8 cellular contexts compared by ENCODE assay signal in the genomic region with DNA sequence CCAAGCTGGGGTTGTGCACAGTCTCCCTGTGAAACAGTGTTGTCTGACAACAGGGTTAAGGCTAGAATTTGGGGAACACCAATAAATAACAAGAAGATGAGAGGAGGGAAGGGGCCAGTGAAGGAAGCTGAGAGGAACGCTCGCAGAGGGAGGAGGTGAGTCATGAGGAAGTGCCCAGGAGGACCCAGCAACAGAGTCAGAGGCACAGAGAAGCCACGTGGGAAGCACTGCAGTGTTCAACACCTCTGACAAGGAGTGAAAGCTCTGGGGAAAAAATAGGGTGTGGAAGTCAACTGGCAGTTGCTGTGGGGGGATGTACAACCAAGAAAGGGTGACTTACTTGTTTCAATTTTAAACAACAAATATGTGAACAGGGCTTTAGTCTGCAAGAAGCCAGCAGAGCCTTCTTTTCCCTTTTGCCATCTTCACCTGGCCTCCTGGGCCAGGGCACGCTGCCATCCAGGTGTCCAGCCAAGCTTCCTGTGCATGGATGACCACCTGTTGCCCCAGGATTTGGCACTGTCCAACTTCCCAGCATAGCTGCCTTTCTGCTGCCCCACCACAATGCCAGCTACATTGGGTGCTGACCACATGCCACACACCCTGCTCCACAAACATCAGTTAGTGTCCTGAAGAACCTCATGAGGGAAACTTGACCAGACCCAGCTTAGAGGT.
DNase-seq lines count a peak whose midpoint lies in the region; ATAC-seq, FAIRE-seq and TF ChIP-seq lines count a peak whose summit lies in the region.

No MANE protein-coding gene starts in this region.

- H3K36me3 Mint-ChIP-seq in stimulated activated naive B cell treated with anti-CD40 and anti-IgM and Interleukin-4, amounts not matched to agents 10 μg/mL and 1 μg/mL and 100 μg/mL, for 72 hours = peaks cover 0 to 5% of the 10 kb centered on the region in 2 donors

- H3K4me3 Mint-ChIP-seq in stimulated activated naive B cell treated with anti-CD40 and anti-IgM and Interleukin-4, amounts not matched to agents 10 μg/mL and 1 μg/mL and 100 μg/mL, for 72 hours = peak overlapping the region; percentile 24 to 36

- H3K27me3 Mint-ChIP-seq in stimulated activated naive B cell treated with anti-CD40 and anti-IgM and Interleukin-4, amounts not matched to agents 10 μg/mL and 1 μg/mL and 100 μg/mL, for 72 hours = peaks cover 0 to 4% of the 10 kb centered on the region in 2 donors

- H3K36me3 ChIP-seq in keratinocyte (ENCODE audit: control insufficient read depth in 2 of 2, extremely low read depth in 1 of 2, insufficient read depth in 2 of 2, low read length in 2 of 2) = no peaks in the 10 kb centered on the region
- H3K36me3 ChIP-seq in uterus = no peaks in the 10 kb centered on the region
- H3K36me3 ChIP-seq in SJCRH30 = no peaks in the 10 kb centered on the region

- peak overlapping the region; percentile 63 for H3K27ac Mint-ChIP-seq in stimulated activated naive B cell treated with anti-CD40 and anti-IgM and Interleukin-4, amounts not matched to agents 10 μg/mL and 1 μg/mL and 100 μg/mL, for 72 hours

- H3K9me3 Mint-ChIP-seq in stimulated activated naive B cell treated with anti-CD40 and anti-IgM and Interleukin-4, amounts not matched to agents 10 μg/mL and 1 μg/mL and 100 μg/mL, for 72 hours = no peaks in the 10 kb centered on the region

- H3K9ac ChIP-seq in keratinocyte (ENCODE audit: control insufficient read depth, extremely low read depth, insufficient read depth, low read length) = no peak overlapping the region

- intact Hi-C loops in uterus (cut with DNase I; ENCODE audit: low total_unique reads) = no loop called here

- no peak for TF ChIP-seq POLR2A in uterus (IDR thresholded peaks at IDR 0.05)

- TF ChIP-seq CTCF in keratinocyte (optimal IDR thresholded peaks at IDR 0.05 in 1 of 3, IDR thresholded peaks at IDR 0.05 in 1 of 3, conservative IDR thresholded peaks at IDR 0.05 in 1 of 3; ENCODE audit: extremely low read depth in 1 of 3, insufficient read depth in 2 of 3, low read length in 3 of 3) (no peak), uterus (IDR thresholded peaks at IDR 0.05) (no peak)

- dilution Hi-C loops in keratinocyte (cut with MboI; ENCODE audit: extremely low pct_ligation_motif_present, low sequenced_read_pairs) = no loop called here

- H3K79me2 ChIP-seq in keratinocyte (ENCODE audit: control insufficient read depth, insufficient read depth, low read length) = no peaks in the 10 kb centered on the region

- no peak overlapping the region for H2AFZ ChIP-seq in keratinocyte (ENCODE audit: control insufficient read depth, low read length)

- H3K9me1 ChIP-seq in keratinocyte (ENCODE audit: control insufficient read depth, extremely low read depth, insufficient read depth, low read length) = no peaks in the 10 kb centered on the region

- peak overlapping the region; percentile 29 for H3K4me2 ChIP-seq in keratinocyte (ENCODE audit: control insufficient read depth, extremely low read depth, insufficient read depth, low read depth, low read length)

- H3K4me1 ChIP-seq in keratinocyte (ENCODE audit: control insufficient read depth, extremely low read depth, insufficient read depth, low read length) = peaks cover 43% of the 10 kb centered on the region
- no peaks in the 10 kb centered on the region for H3K4me1 ChIP-seq in uterus
- no peaks in the 10 kb centered on the region for H3K4me1 ChIP-seq in SJCRH30

- H3K4me3 ChIP-seq in keratinocyte (ENCODE audit: control insufficient read depth in 2 of 3, extremely low read depth in 1 of 3, insufficient read depth in 2 of 3, low read depth in 1 of 3, low read length in 3 of 3) = no peak overlapping the region
- H3K4me3 ChIP-seq in uterus = no peak overlapping the region
- no peak overlapping the region for H3K4me3 ChIP-seq in SJCRH30

- H3K27me3 ChIP-seq in keratinocyte (ENCODE audit: control insufficient read depth, extremely low read depth, insufficient read depth, low read length) = no peaks in the 10 kb centered on the region
- no peaks in the 10 kb centered on the region for H3K27me3 ChIP-seq in uterus
- H3K27me3 ChIP-seq in SJCRH30 = no peaks in the 10 kb centered on the region

- H3K4me1 Mint-ChIP-seq in stimulated activated naive B cell treated with anti-CD40 and anti-IgM and Interleukin-4, amounts not matched to agents 10 μg/mL and 1 μg/mL and 100 μg/mL, for 72 hours = peaks cover 52 to 66% of the 10 kb centered on the region in 2 donors

- H4K20me1 ChIP-seq in keratinocyte (ENCODE audit: control insufficient read depth, extremely low read depth, insufficient read depth, low read length) = no peaks in the 10 kb centered on the region

- H3K9me3 ChIP-seq in keratinocyte (ENCODE audit: control insufficient read depth, low read depth, low read length) (no peaks in the 10 kb centered on the region), uterus (no peaks in the 10 kb centered on the region), SJCRH30 (replicated peaks) (no peaks in the 10 kb centered on the region)

- peak; percentile 38 for ATAC-seq in HG02588 (IDR thresholded peaks at IDR 0.05; ENCODE audit: unreplicated experiment)
- peak; percentile 54 to 62 for ATAC-seq in stimulated activated naive B cell treated with anti-CD40 and anti-IgM and Interleukin-4, amounts not matched to agents 10 μg/mL and 1 μg/mL and 100 μg/mL, for 72 hours (replicated peaks)

- DNase-seq in GDM1 (lab: John Stamatoyannopoulos, UW) (peak; percentile 37), RPMI7951 (ENCODE audit: low read depth) (peak; percentile 71), keratinocyte (ENCODE audit: low read depth, low spot score) (no peak), uterus (no peak), SJCRH30 (no peak)
- DNase-seq in activated T-helper 9 cell treated with anti-CD3 and anti-CD28 coated beads, Interleukin-2, amount 50 U/mL, for 16 hours (ENCODE audit: low read depth) = peak; percentile 50
- peak; percentile 69 for DNase-seq in stimulated activated naive B cell treated with anti-CD40 and anti-IgM and Interleukin-4, amounts not matched to agents 10 μg/mL and 1 μg/mL and 100 μg/mL, for 72 hours

- H3K27ac ChIP-seq in keratinocyte (ENCODE audit: control insufficient read depth, insufficient read depth, low read length) = peak overlapping the region; percentile 56
- H3K27ac ChIP-seq in uterus = no peak overlapping the region
- no peak overlapping the region for H3K27ac ChIP-seq in SJCRH30

- FAIRE-seq in keratinocyte (lab: Jason Lieb, UNC) = peak; percentile 93

Comparison
In these comparisons a context has a peak if more than half of its experiments do, and no peak if none do; other contexts are left out.
1. DNase-seq: peak in GDM1 (single experiment), RPMI7951 (single experiment), activated T-helper 9 cell treated with anti-CD3 and anti-CD28 coated beads, Interleukin-2, amount 50 U/mL, for 16 hours (single experiment) and stimulated activated naive B cell treated with anti-CD40 and anti-IgM and Interleukin-4, amounts not matched to agents 10 μg/mL and 1 μg/mL and 100 μg/mL, for 72 hours (single experiment); none in keratinocyte (single experiment), uterus (0 of 2) and SJCRH30 (0 of 2).